In the genomic region with DNA sequence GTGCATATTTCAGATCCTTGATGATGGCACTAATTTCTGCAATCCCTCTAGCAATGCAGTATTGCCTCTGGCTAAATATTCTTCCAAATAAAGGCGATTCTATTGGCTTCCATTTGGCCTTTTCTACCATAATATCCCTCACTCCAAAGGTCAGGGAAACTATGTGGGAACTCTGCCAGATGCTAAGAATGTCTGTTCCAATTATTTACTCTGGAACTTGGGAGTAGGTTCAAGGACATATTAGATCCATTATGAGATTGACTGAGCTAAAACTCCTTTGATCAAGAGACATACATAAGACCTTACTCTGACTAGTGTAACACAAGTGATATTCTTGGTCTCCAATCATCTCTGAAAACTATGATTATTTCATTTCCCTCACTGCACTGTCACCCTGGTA, we compare ENCODE assay signal across 25 cellular contexts.
"Had no signal": no experiment of that assay in that cellular context is flagged by ENCODE, and none has a peak within 500 bp of the region (broad histone marks: within the 10 kb centered on the region; RNA-seq: fewer than 3 reads in every experiment).

No MANE protein-coding gene starts in this region.

- H3K27ac ChIP-seq: brain microvascular endothelial cell, cardiac muscle cell had no signal

- H3K36me3 ChIP-seq: brain microvascular endothelial cell, cardiac muscle cell had no signal

- H3K27me3 ChIP-seq: brain microvascular endothelial cell, cardiac muscle cell had no signal

- DNase-seq: activated CD4-positive, alpha-beta T cell treated with anti-CD3 and anti-CD28 coated beads for 48 hours; activated CD4-positive, alpha-beta T cell treated with anti-CD3 and anti-CD28 coated beads, Interleukin-2, amount 50 U/mL, for 48 hours; activated CD4-positive, CD25-positive, alpha-beta regulatory T cell treated with anti-CD3 and anti-CD28 coated beads, Interleukin-2, amount 50 U/mL, for 72 hours; activated CD8-positive, alpha-beta memory T cell treated with anti-CD3 and anti-CD28 coated beads, Interleukin-2, amount 10 ng/mL, durations not matched to agents 7 days and 5 days; activated gamma-delta T cell; activated naive CD4-positive, alpha-beta T cell treated with anti-CD3 and anti-CD28 coated beads for 36 hours; activated naive CD8-positive, alpha-beta T cell treated with anti-CD3 and anti-CD28 coated beads for 36 hours; activated T-cell treated with anti-CD3 and anti-CD28 coated beads, Interleukin-2, amount 50 U/mL, for 4 hours; brain microvascular endothelial cell; Kasumi-1; KBM-7; NCI-H1092; NCI-H1417 treated with DMSO at 0.1 percent for 48 hours; NCI-H1694; NCI-H2029; NCI-H2107; NCI-H345; NCI-H510A; NCI-H526 treated with DMSO at 0.1 percent for 48 hours; NCI-H82; RPMI8226 had no signal

- H3K4me3 ChIP-seq: cardiac muscle cell had no signal

- ATAC-seq: activated CD8-positive, alpha-beta memory T cell treated with anti-CD3 and anti-CD28 coated beads, Interleukin-2, amount 10 ng/mL, durations not matched to agents 7 days and 5 days; activated T-cell treated with anti-CD3 and anti-CD28 coated beads, Interleukin-2, amount 50 U/mL, for 4 hours; activated T-helper 17 cell treated with anti-CD3 and anti-CD28 coated beads, Interleukin-2, amount 50 U/mL, for 72 hours; Right ventricle myocardium inferior; WTC11 had no signal
